In the genomic region with DNA sequence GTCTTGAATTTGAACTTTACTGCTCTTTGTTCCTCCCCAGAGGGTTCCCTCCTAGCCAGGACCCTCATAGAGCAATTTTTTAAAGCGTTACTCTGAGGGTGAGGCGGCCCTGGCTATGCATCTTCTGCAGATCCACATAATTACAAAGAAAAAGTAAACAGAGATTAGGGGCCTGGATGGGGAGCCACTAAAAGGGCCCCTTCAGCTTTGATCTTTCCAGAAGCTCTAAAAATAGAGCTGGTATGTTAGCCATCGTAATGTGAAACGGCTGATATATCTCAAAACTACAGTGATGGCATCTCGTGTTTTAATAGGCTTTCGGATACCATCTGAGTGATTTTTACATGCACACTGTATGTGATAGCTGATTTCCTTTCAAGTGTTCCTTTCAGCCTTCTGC, we compare ENCODE assay signal across 16 cellular contexts.
DNase-seq lines count a peak whose midpoint lies in the region; ATAC-seq and TF ChIP-seq lines count a peak whose summit lies in the region.
"Had no signal": no experiment of that assay in that cellular context is flagged by ENCODE, and none has a peak within 500 bp of the region (broad histone marks: within the 10 kb centered on the region; RNA-seq: fewer than 3 reads in every experiment).

No MANE protein-coding gene starts in this region.

- peaks cover 20% of the 10 kb centered on the region for H3K4me1 Mint-ChIP-seq in Caco-2 (ENCODE audit: low read depth, unreplicated experiment)
- H3K4me1 Mint-ChIP-seq: immature natural killer cell, natural killer cell had no signal

- H3K9me3 Mint-ChIP-seq in Caco-2 (ENCODE audit: unreplicated experiment) = no peaks in the 10 kb centered on the region
- H3K9me3 Mint-ChIP-seq: immature natural killer cell, natural killer cell had no signal

- no TSS peak for BruUV-seq in Caco-2 (replicated peaks; lab: Mats Ljungman, UMichigan)

- WGBS in psoas muscle, 3 donors = 38 to 48% (median 42%) methylated on average over 6 of the region's 6 CpGs

- CTCF ChIA-PET in Caco-2 (lab: Charles Lee) = interaction anchor here (1.0 to 2.2 kb wide), 3 partner anchors 263 to 390 kb away, joined by 3 to 12 read pairs (median 3); a partner anchor contains a TSS

- no peaks in the 10 kb centered on the region for H3K27me3 Mint-ChIP-seq in Caco-2 (ENCODE audit: insufficient read depth, unreplicated experiment)
- H3K27me3 Mint-ChIP-seq: activated naive CD8-positive, alpha-beta T cell had no signal

- POLR2A ChIA-PET in Caco-2 (lab: Charles Lee) = interaction anchor here (0.6 to 0.8 kb wide), 2 partner anchors 220 to 263 kb away, joined by 3 to 5 read pairs; a partner anchor contains a TSS

- H3K4me1 ChIP-seq in Caco-2 = peaks cover 21% of the 10 kb centered on the region
- H3K4me1 ChIP-seq in SJCRH30 = peaks cover 33% of the 10 kb centered on the region
- peaks cover 26% of the 10 kb centered on the region for H3K4me1 ChIP-seq in psoas muscle

- peak overlapping the region; percentile 48 for H3K27ac Mint-ChIP-seq in Caco-2 (ENCODE audit: unreplicated experiment)
- H3K27ac Mint-ChIP-seq: activated naive CD8-positive, alpha-beta T cell; immature natural killer cell had no signal

- H3K36me3 Mint-ChIP-seq in Caco-2 (ENCODE audit: insufficient read depth, unreplicated experiment) = no peaks in the 10 kb centered on the region
- H3K36me3 Mint-ChIP-seq: natural killer cell had no signal

- H3K27me3 ChIP-seq in Caco-2 (replicated peaks; ENCODE audit: control insufficient read depth, insufficient read depth, low read length) (no peaks in the 10 kb centered on the region), SJCRH30 (no peaks in the 10 kb centered on the region), psoas muscle (ENCODE audit: insufficient read depth in 3 of 3, low read length in 2 of 3) (no peaks in the 10 kb centered on the region)

- H3K4me3 ChIP-seq in Caco-2 (ENCODE audit: low read depth, low read length) = no peak overlapping the region
- H3K4me3 ChIP-seq in SJCRH30 = peak overlapping the region; percentile 37
- no peak overlapping the region for H3K4me3 ChIP-seq in fibroblast of villous mesenchyme (ENCODE audit: low read depth, low read length)
- H3K4me3 ChIP-seq in psoas muscle = peak overlapping the region; percentile 28

- ATAC-seq in psoas muscle = peak; percentile 13 to 31 (median 24)
- ATAC-seq: natural killer cell, SK-N-SH treated with all-trans-retinoic acid at 6 μM for 48 hours had no signal

- no peak for TF ChIP-seq CTCF in Caco-2 (IDR thresholded peaks at IDR 0.05; ENCODE audit: insufficient read depth in 1 of 2, low read depth in 1 of 2, low read length in 1 of 2, severe bottlenecking in 1 of 2, unreplicated experiment in 1 of 2)
- no peak for TF ChIP-seq CTCF in fibroblast of villous mesenchyme (IDR thresholded peaks at IDR 0.05; ENCODE audit: insufficient read depth, low read depth, low read length)
- TF ChIP-seq CTCF in psoas muscle (IDR thresholded peaks at IDR 0.05) = no peak

- peak in 1 of 2 experiments; percentile 32 for DNase-seq in Caco-2
- peak; percentile 15 to 62 for DNase-seq in SJCRH30
- DNase-seq in fibroblast of villous mesenchyme (ENCODE audit: low read depth) = peak; percentile 85
- DNase-seq in psoas muscle = no peak
- no peak for DNase-seq in ureter (ENCODE audit: low spot score)
- DNase-seq in GM19238 (ENCODE audit: insufficient read length, low spot score) = no peak
- DNase-seq in NCI-H82 (lab: John Stamatoyannopoulos, UW) = no peak
- no peak for DNase-seq in midbrain (lab: John Stamatoyannopoulos, UW)
- DNase-seq: COR-L47; immature natural killer cell; natural killer cell; NCI-H1930; stimulated activated CD4-positive, alpha-beta T cell treated with anti-CD3 and anti-CD28 coated beads, Interleukin-12 subunit alpha, Interleukin-12 subunit beta, amount 100 ng/mL, for 4 hours; WERI-Rb-1 had no signal

- intact Hi-C loops in Caco-2 (cut with micrococcal nuclease; ENCODE audit: unreplicated experiment) (loop anchor here (5.0 to 10.0 kb wide), 2 partner anchors 154 to 467 kb away; a partner anchor contains a TSS), psoas muscle (cut with DNase I) (loop anchor here (2.0 to 5.0 kb wide), 2 partner anchors 87 to 268 kb away; no protein-coding TSS in a partner anchor)

- H3K9me3 ChIP-seq in Caco-2 (no peaks in the 10 kb centered on the region), SJCRH30 (replicated peaks) (no peaks in the 10 kb centered on the region), psoas muscle (no peaks in the 10 kb centered on the region)

- H3K36me3 ChIP-seq in Caco-2 (ENCODE audit: control insufficient read depth, insufficient read depth, low read length) (no peaks in the 10 kb centered on the region), SJCRH30 (no peaks in the 10 kb centered on the region), psoas muscle (ENCODE audit: insufficient read depth in 1 of 2, low read depth in 1 of 2) (peaks cover 0 to 3% of the 10 kb centered on the region in 2 donors)
- H3K36me3 ChIP-seq: WERI-Rb-1 had no signal

- no peak overlapping the region for H3K4me3 Mint-ChIP-seq in Caco-2 (ENCODE audit: unreplicated experiment)
- H3K4me3 Mint-ChIP-seq: activated naive CD8-positive, alpha-beta T cell; immature natural killer cell; natural killer cell had no signal

- peak overlapping the region; percentile 37 for H3K27ac ChIP-seq in SJCRH30
- H3K27ac ChIP-seq in psoas muscle = peak overlapping the region; percentile 72
- H3K27ac ChIP-seq: WERI-Rb-1 had no signal

Comparison
In these comparisons a context has a peak if more than half of its experiments do, and no peak if none do; other contexts are left out.
1. DNase-seq: peak in SJCRH30 (2 of 2) and fibroblast of villous mesenchyme (single experiment); none in psoas muscle (0 of 2), ureter (single experiment), GM19238 (single experiment), NCI-H82 (single experiment) and midbrain (single experiment).
2. H3K4me3 ChIP-seq: peak in SJCRH30 (single experiment) and psoas muscle (single experiment); none in Caco-2 (single experiment) and fibroblast of villous mesenchyme (single experiment).